Comparison of ENCODE assay signal across 9 cellular contexts in genomic region chr6:149963212-149963461, GRCh38. TPM values are rescaled to one million over a fixed set of nuclear protein-coding genes. Genes with fewer than 3 reads are reported as not detected.
A peak's percentile ranks its signal among the peaks of the same experiment; 100 is the strongest.
DNase-seq lines count a peak whose midpoint lies in the region; ATAC-seq and TF ChIP-seq lines count a peak whose summit lies in the region.
"Had no signal": no experiment of that assay in that cellular context is flagged by ENCODE, and none has a peak within 500 bp of the region (broad histone marks: within the 10 kb centered on the region; RNA-seq: fewer than 3 reads in every experiment).

No MANE protein-coding gene starts in this region.

- H3K36me3 ChIP-seq in HCT116 (ENCODE audit: control insufficient read depth in 1 of 2, insufficient read depth in 2 of 2, low read length in 2 of 2) = no peaks in the 10 kb centered on the region
- H3K36me3 ChIP-seq in adrenal gland (replicated peaks in 1 of 2) = no peaks in the 10 kb centered on the region
- H3K36me3 ChIP-seq: SJSA1 had no signal

- TF ChIP-seq CTCF in HCT116 (IDR thresholded peaks at IDR 0.05 in 2 of 3, conservative IDR thresholded peaks at IDR 0.05 in 1 of 3; ENCODE audit: borderline replicate concordance in 1 of 3, insufficient read depth in 1 of 3, low read depth in 2 of 3, low read length in 2 of 3) (no peak), adrenal gland (IDR thresholded peaks at IDR 0.05) (no peak)

- H3K9ac ChIP-seq in HCT116 (ENCODE audit: low read length) = peak overlapping the region; percentile 66

- H3K9me2 ChIP-seq in HCT116 (ENCODE audit: insufficient read depth) = no peaks in the 10 kb centered on the region

- TF ChIP-seq POLR2A in HCT116 (IDR thresholded peaks at IDR 0.05; ENCODE audit: borderline replicate concordance, extremely low read depth, insufficient read depth, insufficient read length) = no peak
- no peak for TF ChIP-seq POLR2A in adrenal gland (IDR thresholded peaks at IDR 0.05)

- peak; percentile 64 for ATAC-seq in HCT116
- ATAC-seq in stimulated activated naive CD8-positive, alpha-beta T cell treated with anti-CD3 and anti-CD28 coated beads, Interleukin-15, Interleukin-2, amounts not matched to agents 100 U/mL and 50 U/mL, for 24 hours = peak; percentile 2

- H3K4me2 ChIP-seq in HCT116 (ENCODE audit: low read length) = peak overlapping the region; percentile 95

- peak overlapping the region; percentile 37 to 59 for H3K4me3 ChIP-seq in HCT116 (replicated peaks in 1 of 2; ENCODE audit: low read depth in 1 of 2, low read length in 2 of 2)
- H3K4me3 ChIP-seq in adrenal gland = peak overlapping the region in 1 of 4 donors; percentile 51

- H3K79me2 ChIP-seq in HCT116 (ENCODE audit: insufficient read depth, low read length) = no peaks in the 10 kb centered on the region

- CTCF ChIA-PET in HCT116 (lab: Charles Lee) = no interaction called here

- H3K27me3 ChIP-seq in HCT116 (ENCODE audit: insufficient read depth, low read length) (no peaks in the 10 kb centered on the region), adrenal gland (peaks cover 41% of the 10 kb centered on the region)

- intact Hi-C loops in HCT116 (cut with micrococcal nuclease) = no loop called here
- intact Hi-C loops in adrenal gland (cut with DNase I) = no loop called here

- POLR2A ChIA-PET in HCT116 (lab: Charles Lee) = no interaction called here

- DNase-seq in COLO668 (lab: John Stamatoyannopoulos, UW; ENCODE audit: unreplicated experiment) (peak; percentile 59), HCT116 (ENCODE audit: low read depth, low spot score) (peak; percentile 66), NCI-H748 (lab: John Stamatoyannopoulos, UW; ENCODE audit: unreplicated experiment) (peak; percentile 78), adrenal gland (peak in 4 of 7 donors; percentile 21 to 53 (median 32)), islet precursor cell (peak; percentile 88), NCI-H187 treated with DMSO at 0.1 percent for 48 hours (lab: John Stamatoyannopoulos, UW) (no peak)
- DNase-seq in stimulated activated naive CD8-positive, alpha-beta T cell treated with anti-CD3 and anti-CD28 coated beads, Interleukin-15, Interleukin-2, amounts not matched to agents 100 U/mL and 50 U/mL, for 24 hours = peak; percentile 56
- no peak for DNase-seq in effector CD8-positive, alpha-beta T cell (lab: John Stamatoyannopoulos, UW)

- peak overlapping the region; percentile 89 for H2AFZ ChIP-seq in HCT116 (ENCODE audit: low read depth, low read length, poor library complexity, severe bottlenecking)

- H3K9me3 ChIP-seq in HCT116 (ENCODE audit: control insufficient read depth in 1 of 2, insufficient read depth in 1 of 2, low read depth in 1 of 2, low read length in 2 of 2) (no peaks in the 10 kb centered on the region), adrenal gland (replicated peaks in 1 of 3) (no peaks in the 10 kb centered on the region)
- H3K9me3 ChIP-seq: SJSA1 had no signal

- RAD21 ChIA-PET in HCT116 (lab: Charles Lee; ENCODE audit: low non-redundant PET in 1 of 2, low total read pairs in 2 of 2, uncharacterized antibody in 2 of 2, unreplicated experiment in 2 of 2) = no interaction called here

- H3K27ac ChIP-seq in HCT116 (ENCODE audit: low read depth, low read length) (peak overlapping the region; percentile 53; the same call in 1 of the 2 replicates), adrenal gland (no peak overlapping the region)
- H3K27ac ChIP-seq: SJSA1 had no signal

- no peaks in the 10 kb centered on the region for H4K20me1 ChIP-seq in HCT116 (ENCODE audit: insufficient read depth)

- BruUV-seq in HCT116 (replicated peaks; lab: Mats Ljungman, UMichigan) = no TSS peak

- no peak for TF ChIP-seq RAD21 in HCT116 (IDR thresholded peaks at IDR 0.05; ENCODE audit: low read depth)

- 10 to 18% (median 14%) methylated on average over 5 to 8 of the region's 8 CpGs for WGBS in adrenal gland, 4 donors

- H3K4me1 ChIP-seq in HCT116 (ENCODE audit: control insufficient read depth in 1 of 2, insufficient read depth in 2 of 2, low read length in 2 of 2) = peaks cover 9 to 22% of the 10 kb centered on the region in 2 experiments; a peak in 3 of 4 replicates
- peaks cover 0 to 15% of the 10 kb centered on the region in 2 donors for H3K4me1 ChIP-seq in adrenal gland (replicated peaks in 1 of 2)

TF ChIP-seq in HCT116, 20 proteins besides CTCF, POLR2A, EP300 and RAD21:
- TF ChIP-seq SP1 (IDR thresholded peaks at IDR 0.05; ENCODE audit: low read depth) (no peak), TCF7L2 (IDR thresholded peaks at IDR 0.05; ENCODE audit: borderline replicate concordance, extremely low read depth, insufficient read depth, insufficient read length) (no peak), CBX3 (IDR thresholded peaks at IDR 0.05; ENCODE audit: low read depth) (no peak), ZBTB33 (IDR thresholded peaks at IDR 0.05; ENCODE audit: extremely low read depth, insufficient replicate concordance, low read length) (no peak), ZNF274 (IDR thresholded peaks at IDR 0.05; ENCODE audit: low read depth, low read length) (no peak), POLR2AphosphoS5 (IDR thresholded peaks at IDR 0.05; ENCODE audit: low read depth, low read length) (no peak), REST (IDR thresholded peaks at IDR 0.05; ENCODE audit: low read depth) (no peak), SRF (IDR thresholded peaks at IDR 0.05; ENCODE audit: low read depth) (no peak), MAX (IDR thresholded peaks at IDR 0.05) (no peak), JUND (IDR thresholded peaks at IDR 0.05) (no peak), SIN3A (IDR thresholded peaks at IDR 0.05; ENCODE audit: low read depth) (no peak), EZH2phosphoT487 (IDR thresholded peaks at IDR 0.05; ENCODE audit: borderline replicate concordance) (no peak), EGR1 (IDR thresholded peaks at IDR 0.05; ENCODE audit: low read depth) (no peak), ZFX (IDR thresholded peaks at IDR 0.05) (no peak), EZH2 (IDR thresholded peaks at IDR 0.05) (no peak), YY1 (IDR thresholded peaks at IDR 0.05; ENCODE audit: extremely low read depth, insufficient replicate concordance, low read depth, low read length) (no peak), ELF1 (IDR thresholded peaks at IDR 0.05; ENCODE audit: borderline replicate concordance, low read depth) (no peak)

RNA-seq across cellular contexts. Expression of gene ULBP1, which starts 0.6 kb away (rescaled TPM):
- 12.4 TPM for total RNA-seq in HCT116 (2021; ENCODE audit: unreplicated experiment)
- 6.2 and 8.7 TPM in 2 replicates for polyA plus RNA-seq in HCT116 (2012)
- total RNA-seq in adrenal gland = under 1 TPM in 5 of 8 donors, not detected in 3; 0.14 to 0.68 (median 0.29) TPM
- under 1 TPM in 2 of 3 donors, not detected in 1; 0.03 to 0.88 TPM for polyA plus RNA-seq in adrenal gland

RNA-seq across cellular contexts. Expression of gene ULBP2, which starts 21.3 kb away (rescaled TPM):
- total RNA-seq in HCT116 (2021; ENCODE audit: unreplicated experiment) (10.2 TPM), adrenal gland (1 to 10 TPM in 1 of 8 donors, under 1 TPM in 5, not detected in 2; 0.35 to 1.8 (median 0.56) TPM)
- polyA plus RNA-seq in HCT116 (2012) = 20.2 and 22.8 TPM in 2 replicates
- polyA plus RNA-seq in adrenal gland = 1 to 10 TPM in 1 of 3 donors, under 1 TPM in 2; 0.16 to 1.7 (median 0.30) TPM

RNA-seq across cellular contexts. Expression of gene RAET1G, which starts 40.2 kb away (rescaled TPM):
- 0.37 TPM for total RNA-seq in HCT116 (2021; ENCODE audit: unreplicated experiment)
- 1.3 and 1.5 TPM in 2 replicates for polyA plus RNA-seq in HCT116 (2012)
- 10 to 100 TPM in 5 of 8 donors, 1 to 10 TPM in 3; 7.3 to 29.8 (median 12.7) TPM for total RNA-seq in adrenal gland
- polyA plus RNA-seq in adrenal gland = 10 to 100 TPM in 2 of 3 donors, 1 to 10 TPM in 1; 3.1 to 40.7 (median 11.5) TPM

Comparison
In these comparisons a context has a peak if more than half of its experiments do, and no peak if none do; other contexts are left out.
1. DNase-seq: peak in COLO668 (single experiment), HCT116 (single experiment), NCI-H748 (single experiment), adrenal gland (4 of 7), islet precursor cell (single experiment) and stimulated activated naive CD8-positive, alpha-beta T cell treated with anti-CD3 and anti-CD28 coated beads, Interleukin-15, Interleukin-2, amounts not matched to agents 100 U/mL and 50 U/mL, for 24 hours (single experiment); none in NCI-H187 treated with DMSO at 0.1 percent for 48 hours (single experiment) and effector CD8-positive, alpha-beta T cell (single experiment).